Comparison of ENCODE assay signal across 23 cellular contexts in genomic region chr4:189547537-189547936, GRCh38.
"Had no signal": no experiment of that assay in that cellular context is flagged by ENCODE, and none has a peak within 500 bp of the region (broad histone marks: within the 10 kb centered on the region; RNA-seq: fewer than 3 reads in every experiment).

No MANE protein-coding gene starts in this region.

- H3K9me3 ChIP-seq: colonic mucosa, esophagus squamous epithelium, heart right ventricle, right atrium auricular region, suprapubic skin, tibial artery had no signal

- FAIRE-seq: endometrium had no signal

- H3K27ac ChIP-seq: colonic mucosa, epithelial cell of prostate, esophagus squamous epithelium, heart right ventricle, right atrium auricular region, suprapubic skin, tibial artery had no signal

- H3K27me3 ChIP-seq: colonic mucosa, esophagus squamous epithelium, heart right ventricle, right atrium auricular region, suprapubic skin, tibial artery had no signal

- DNase-seq: activated B cell treated with CpG ODN at 0.5 μM for 24 hours; activated CD4-positive, alpha-beta T cell treated with anti-CD3 and anti-CD28 coated beads for 36 hours; activated CD4-positive, alpha-beta T cell treated with anti-CD3 and anti-CD28 coated beads, Interleukin-2, amount 50 U/mL, for 4 hours; activated naive CD4-positive, alpha-beta T cell; activated T-cell treated with anti-CD3 and anti-CD28 coated beads for 4 hours; activated T-cell treated with anti-CD3 and anti-CD28 coated beads, Interleukin-2, amount 50 U/mL, for 72 hours; colonic mucosa; effector CD8-positive, alpha-beta T cell; esophagus squamous epithelium; foreskin melanocyte; heart right ventricle; mammary epithelial cell; naive thymus-derived CD4-positive, alpha-beta T cell; occipital lobe; stimulated activated CD4-positive, alpha-beta T cell treated with anti-CD3 and anti-CD28 coated beads, Interleukin-15, amount 100 ng/mL, for 24 hours; stimulated activated CD4-positive, alpha-beta T cell treated with anti-CD3 and anti-CD28 coated beads, Interleukin-2, amount 100 ng/mL, for 24 hours; stimulated activated naive CD4-positive, alpha-beta T cell; tibial artery had no signal

- H3K36me3 ChIP-seq: colonic mucosa, esophagus squamous epithelium, heart right ventricle, right atrium auricular region, suprapubic skin, tibial artery had no signal

- H3K4me1 ChIP-seq: colonic mucosa, esophagus squamous epithelium, heart right ventricle, right atrium auricular region, suprapubic skin, tibial artery had no signal

- ATAC-seq: activated CD4-positive, alpha-beta T cell treated with anti-CD3 and anti-CD28 coated beads for 36 hours; activated naive CD4-positive, alpha-beta T cell treated with anti-CD3 and anti-CD28 coated beads, Interleukin-2, amount 50 U/mL, for 72 hours; activated T-cell treated with anti-CD3 and anti-CD28 coated beads, Interleukin-2, amount 50 U/mL, for 72 hours; heart right ventricle; naive thymus-derived CD4-positive, alpha-beta T cell had no signal

- H3K4me3 ChIP-seq: colonic mucosa, esophagus squamous epithelium, heart right ventricle, right atrium auricular region, suprapubic skin, tibial artery had no signal
